In the genomic region with DNA sequence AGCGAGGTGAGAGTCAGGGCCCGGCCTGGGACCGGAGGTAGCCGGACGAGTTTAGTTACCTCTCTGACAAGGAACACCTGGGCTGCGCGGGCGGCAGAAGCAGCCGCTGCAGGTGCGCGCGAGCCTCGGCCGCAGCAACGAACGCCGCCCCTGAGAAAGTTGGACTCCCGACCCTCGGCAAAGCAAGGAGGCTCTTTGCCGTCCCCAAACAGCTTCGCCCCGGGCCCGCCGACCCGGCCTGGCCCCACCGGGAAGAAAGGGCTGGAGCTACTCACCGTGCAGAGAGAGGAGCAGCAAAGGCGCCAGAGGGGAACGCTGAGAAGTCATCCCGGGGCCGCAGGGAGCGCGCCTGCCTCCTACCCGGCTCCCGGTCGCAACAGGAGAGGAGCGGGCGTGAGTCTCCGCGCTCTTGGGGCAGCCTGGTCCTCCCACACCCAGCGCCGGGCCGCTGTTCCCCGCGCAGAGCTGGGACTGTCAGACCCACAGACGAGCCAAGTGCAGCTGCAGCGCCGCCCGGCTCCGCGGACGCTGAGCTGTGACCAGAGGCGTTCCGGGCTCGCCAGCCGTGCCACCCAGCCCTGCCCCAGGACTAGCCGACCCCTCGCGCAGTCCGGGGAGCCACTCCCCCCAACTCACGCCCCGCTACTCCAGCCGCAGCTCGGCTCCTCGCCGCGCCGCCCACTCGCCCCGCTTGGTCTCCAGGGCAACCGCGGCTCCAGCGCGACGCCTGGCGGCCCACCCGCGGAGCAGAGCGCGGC, we compare ENCODE assay signal across 8 cellular contexts. TPM values are rescaled to one million over a fixed set of nuclear protein-coding genes. Genes with fewer than 3 reads are reported as not detected.
A peak's percentile ranks its signal among the peaks of the same experiment; 100 is the strongest.
DNase-seq lines count a peak whose midpoint lies in the region; ATAC-seq, FAIRE-seq and TF ChIP-seq lines count a peak whose summit lies in the region.

A gene with protein sequence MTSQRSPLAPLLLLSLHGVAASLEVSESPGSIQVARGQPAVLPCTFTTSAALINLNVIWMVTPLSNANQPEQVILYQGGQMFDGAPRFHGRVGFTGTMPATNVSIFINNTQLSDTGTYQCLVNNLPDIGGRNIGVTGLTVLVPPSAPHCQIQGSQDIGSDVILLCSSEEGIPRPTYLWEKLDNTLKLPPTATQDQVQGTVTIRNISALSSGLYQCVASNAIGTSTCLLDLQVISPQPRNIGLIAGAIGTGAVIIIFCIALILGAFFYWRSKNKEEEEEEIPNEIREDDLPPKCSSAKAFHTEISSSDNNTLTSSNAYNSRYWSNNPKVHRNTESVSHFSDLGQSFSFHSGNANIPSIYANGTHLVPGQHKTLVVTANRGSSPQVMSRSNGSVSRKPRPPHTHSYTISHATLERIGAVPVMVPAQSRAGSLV (minus strand): TSS at position 591 of the 758 bp plus-strand sequence. CDS start 264 bp downstream, at position 327.

- intact Hi-C loops in left ventricle myocardium superior (cut with micrococcal nuclease) = loop anchor here (5.0 kb wide), 1 partner anchor 147 kb away; no protein-coding TSS in a partner anchor

- H3K27ac ChIP-seq in KMS-11 = no peak within 1 kb of the TSS
- H3K27ac ChIP-seq in SU-DHL-6 (ENCODE audit: low read depth, low read length) = no peak within 1 kb of the TSS

- H4K20me1 ChIP-seq in KMS-11 (ENCODE audit: insufficient read depth) (no peaks in the 10 kb centered on the region), SU-DHL-6 (ENCODE audit: low read depth, low read length) (no peaks in the 10 kb centered on the region)

- H2AFZ ChIP-seq in KMS-11 (ENCODE audit: low read depth) (peak within 1 kb of the TSS; percentile 90), SU-DHL-6 (ENCODE audit: low read depth, low read length, severe bottlenecking) (peak within 1 kb of the TSS; percentile 39)

- peak; percentile 96 for FAIRE-seq in urothelium cell line (lab: Jason Lieb, UNC)

- H3K4me2 ChIP-seq in KMS-11 (peak within 1 kb of the TSS; percentile 91), SU-DHL-6 (ENCODE audit: low read depth, low read length, poor library complexity, severe bottlenecking) (peak within 1 kb of the TSS; percentile 50)

- H3K4me1 ChIP-seq in KMS-11 (ENCODE audit: low read depth, poor library complexity, severe bottlenecking) = peaks cover 15% of the 10 kb centered on the region
- H3K4me1 ChIP-seq in adipocyte (ENCODE audit: control insufficient read depth, insufficient read depth, low read length) = peaks cover 4% of the 10 kb centered on the region

- H3K79me2 ChIP-seq in KMS-11 (ENCODE audit: insufficient read depth, low read depth) (no peaks in the 10 kb centered on the region), SU-DHL-6 (ENCODE audit: insufficient read depth, low read length) (no peaks in the 10 kb centered on the region)

- no peaks in the 10 kb centered on the region for H3F3A ChIP-seq in SU-DHL-6 (ENCODE audit: insufficient read depth)

- peak; percentile 56 for TF ChIP-seq CTCF in KMS-11 (conservative IDR thresholded peaks at IDR 0.05; ENCODE audit: low read depth, low read length)
- no peak for TF ChIP-seq CTCF in SU-DHL-6 (IDR thresholded peaks at IDR 0.05; ENCODE audit: insufficient read depth, low read length, poor library complexity, severe bottlenecking)

- H3K27me3 ChIP-seq in KMS-11 (ENCODE audit: insufficient read depth, low read depth) (peaks cover 4% of the 10 kb centered on the region; the same call in 1 of the 2 replicates), SU-DHL-6 (ENCODE audit: low read length) (no peaks in the 10 kb centered on the region), adipocyte (replicated peaks; ENCODE audit: control insufficient read depth, insufficient read depth, low read length) (peaks cover 64% of the 10 kb centered on the region)

- H3K4me3 ChIP-seq in KMS-11 (IDR thresholded peaks at IDR 0.05; ENCODE audit: insufficient read depth, low read depth, low read length) (peak within 1 kb of the TSS; percentile 81), SU-DHL-6 (ENCODE audit: insufficient read depth, low read length, poor library complexity, severe bottlenecking) (peak within 1 kb of the TSS; percentile 43), adipocyte (ENCODE audit: low read length) (peak within 1 kb of the TSS; percentile 82)

- DNase-seq in EL (peak; percentile 48), adipocyte (ENCODE audit: low read depth) (peak; percentile 77), left ventricle myocardium superior (peak; percentile 81), putamen (ENCODE audit: low spot score) (peak; percentile 91), urothelium cell line (ENCODE audit: low spot score) (peak; percentile 93)

- peak; percentile 97 for ATAC-seq in GM21723 (IDR thresholded peaks at IDR 0.05; ENCODE audit: unreplicated experiment)
- ATAC-seq in left ventricle myocardium superior = peak; percentile 98

- no peaks in the 10 kb centered on the region for H3K9me3 ChIP-seq in SU-DHL-6 (ENCODE audit: insufficient read depth, low read length)
- no peaks in the 10 kb centered on the region for H3K9me3 ChIP-seq in adipocyte (ENCODE audit: control insufficient read depth, low read length)

- peak within 1 kb of the TSS; percentile 13; the same call in 1 of the 2 replicates for H3K9ac ChIP-seq in KMS-11
- peak within 1 kb of the TSS; percentile 23; the same call in 1 of the 2 replicates for H3K9ac ChIP-seq in SU-DHL-6 (ENCODE audit: low read length)
- no peak within 1 kb of the TSS for H3K9ac ChIP-seq in adipocyte (ENCODE audit: low read length)

- H3K36me3 ChIP-seq in KMS-11 (ENCODE audit: insufficient read depth) (no peaks in the 10 kb centered on the region), SU-DHL-6 (ENCODE audit: low read length) (no peaks in the 10 kb centered on the region), adipocyte (ENCODE audit: control insufficient read depth, insufficient read depth, low read length, severe bottlenecking) (no peaks in the 10 kb centered on the region)

- no peaks in the 10 kb centered on the region for H3K9me2 ChIP-seq in SU-DHL-6 (replicated peaks; ENCODE audit: insufficient read depth, low read length)

RNA-seq across cellular contexts. Expression of the gene that starts here (rescaled TPM):
- total RNA-seq in left ventricle myocardium superior = 1.6 TPM
